ENCODE assay signal across 1 cellular context in genomic region chr9:125189011-125189360, GRCh38.
TF ChIP-seq lines count a peak whose summit lies in the region.

No MANE protein-coding gene starts in this region.

TF ChIP-seq in K562, 482 proteins besides CTCF, POLR2A, EP300 and RAD21 (continued from another document):
- TF ChIP-seq USF1 (CRISPR knock-in tag; IDR thresholded peaks at IDR 0.05) (peak; percentile 32; the same call in 1 of the 2 replicates), NR3C1 (CRISPR knock-in tag; IDR thresholded peaks at IDR 0.05) (0 out of 2 replicates have a peak, but pooled peaks have one; percentile 30), AFF1 (IDR thresholded peaks at IDR 0.05; ENCODE audit: low read depth in 1 of 2, partially characterized antibody in 2 of 2) (no peak), NCOA6 (IDR thresholded peaks at IDR 0.05) (no peak), ZNF274 (IDR thresholded peaks at IDR 0.05; ENCODE audit: borderline replicate concordance, low read depth, low read length) (no peak), THRA (IDR thresholded peaks at IDR 0.05) (no peak), CEBPG (CRISPR knock-in tag; IDR thresholded peaks at IDR 0.05) (0 out of 2 replicates have a peak, but pooled peaks have one; percentile 32), CEBPG (tag; conservative IDR thresholded peaks at IDR 0.05 in 1 of 2, IDR thresholded peaks at IDR 0.05 in 1 of 2) (no peak), SMARCA4 (IDR thresholded peaks at IDR 0.05) (no peak), RB1 (IDR thresholded peaks at IDR 0.05; ENCODE audit: low read depth) (no peak), ZNF398 (CRISPR knock-in tag; IDR thresholded peaks at IDR 0.05) (no peak), NUFIP1 (IDR thresholded peaks at IDR 0.05; ENCODE audit: partially characterized antibody) (no peak), ARID4B (CRISPR knock-in tag; IDR thresholded peaks at IDR 0.05) (peak; percentile 78), ZNF57 (CRISPR knock-in tag; IDR thresholded peaks at IDR 0.05) (no peak)
